ENCODE assay signal across 8 cellular contexts in genomic region chr7:44846816-44847508, GRCh38. TPM values are rescaled to one million over a fixed set of nuclear protein-coding genes. Genes with fewer than 3 reads are reported as not detected.
A peak's percentile ranks its signal among the peaks of the same experiment; 100 is the strongest.
DNase-seq lines count a peak whose midpoint lies in the region; ATAC-seq and TF ChIP-seq lines count a peak whose summit lies in the region.

No MANE protein-coding gene starts in this region.

- H3K4me3 ChIP-seq in GM12865 (ENCODE audit: low read depth, low read length), result peak overlapping the region; percentile 82
- H3K4me3 ChIP-seq in NT2/D1 (ENCODE audit: insufficient read length, low read depth), result peak overlapping the region; percentile 93
- peak overlapping the region; percentile 62 for H3K4me3 ChIP-seq in effector memory CD4-positive, alpha-beta T cell (ENCODE audit: insufficient read depth, low read depth, low read length, poor library complexity, severe bottlenecking)
- peak overlapping the region; percentile 97 for H3K4me3 ChIP-seq in osteoblast (ENCODE audit: insufficient read depth, low read length)

- peak overlapping the region; percentile 98 for H2AFZ ChIP-seq in osteoblast (ENCODE audit: low read length)

- H3K36me3 ChIP-seq in NT2/D1 (ENCODE audit: insufficient read depth, insufficient read length, low read length) (peaks cover 10% of the 10 kb centered on the region), osteoblast (ENCODE audit: insufficient read depth, low read length) (no peaks in the 10 kb centered on the region)
- H3K36me3 ChIP-seq in effector memory CD4-positive, alpha-beta T cell (ENCODE audit: control insufficient read depth, insufficient read depth, low read length), result no peaks in the 10 kb centered on the region

- peak overlapping the region; percentile 92 for H3K4me2 ChIP-seq in osteoblast (ENCODE audit: insufficient read depth, low read length)

- H3K9ac ChIP-seq in NT2/D1 (ENCODE audit: insufficient read length, low read depth), result peak overlapping the region; percentile 93

- ATAC-seq in HG03460 (IDR thresholded peaks at IDR 0.05; ENCODE audit: unreplicated experiment), result no peak

- peaks cover 7% of the 10 kb centered on the region for H4K20me1 ChIP-seq in osteoblast (ENCODE audit: insufficient read depth, low read length)

- H3K79me2 ChIP-seq in osteoblast (ENCODE audit: insufficient read depth, low read length), result peaks cover 52% of the 10 kb centered on the region

- no peak for TF ChIP-seq CTCF in GM12865 (IDR thresholded peaks at IDR 0.05; ENCODE audit: insufficient read depth, low read depth, low read length, missing control alignments)
- TF ChIP-seq CTCF in osteoblast (IDR thresholded peaks at IDR 0.05; ENCODE audit: extremely low read depth, low read depth, low read length), result no peak

- no peaks in the 10 kb centered on the region for H3K4me1 ChIP-seq in NT2/D1 (ENCODE audit: insufficient read depth, insufficient read length)
- peaks cover 3% of the 10 kb centered on the region for H3K4me1 ChIP-seq in effector memory CD4-positive, alpha-beta T cell (ENCODE audit: control insufficient read depth, insufficient read depth, low read length, poor library complexity, severe bottlenecking)
- H3K4me1 ChIP-seq in osteoblast (ENCODE audit: insufficient read depth, low read length), result peaks cover 22% of the 10 kb centered on the region

- H3K27me3 ChIP-seq in NT2/D1 (ENCODE audit: insufficient read depth, insufficient read length) (no peaks in the 10 kb centered on the region), osteoblast (ENCODE audit: insufficient read depth, low read length) (no peaks in the 10 kb centered on the region)
- no peaks in the 10 kb centered on the region for H3K27me3 ChIP-seq in effector memory CD4-positive, alpha-beta T cell (replicated peaks; ENCODE audit: control insufficient read depth, insufficient read depth, low read length, poor library complexity, severe bottlenecking)

- DNase-seq in GM12865 (ENCODE audit: low read depth) (no peak), NT2/D1 (ENCODE audit: low read depth, low spot score) (no peak), osteoblast (ENCODE audit: insufficient read length, low spot score, missing footprints) (peak; percentile 63), NCI-H526 treated with DMSO at 0.1 percent for 48 hours (lab: John Stamatoyannopoulos, UW) (no peak), HuH-7 (ENCODE audit: low spot score) (no peak), anterior cingulate cortex (lab: John Stamatoyannopoulos, UW) (no peak)
- DNase-seq in effector memory CD4-positive, alpha-beta T cell, result no peak

- no peaks in the 10 kb centered on the region for H3K9me3 ChIP-seq in NT2/D1 (ENCODE audit: insufficient read depth, low read length)
- no peaks in the 10 kb centered on the region for H3K9me3 ChIP-seq in effector memory CD4-positive, alpha-beta T cell (ENCODE audit: control insufficient read depth, low read length)
- H3K9me3 ChIP-seq in osteoblast (ENCODE audit: low read depth, low read length), result no peaks in the 10 kb centered on the region

- peak overlapping the region; percentile 96 for H3K27ac ChIP-seq in effector memory CD4-positive, alpha-beta T cell (ENCODE audit: insufficient read depth, low read length, poor library complexity, severe bottlenecking)
- peak overlapping the region; percentile 95 for H3K27ac ChIP-seq in osteoblast (ENCODE audit: low read depth, low read length)

RNA-seq across cellular contexts. Expression of gene H2AZ2, which starts 0.9 kb away (rescaled TPM):
- 93.7 and 98.1 TPM in 2 replicates for total RNA-seq in osteoblast

RNA-seq across cellular contexts. Expression of gene PURB, which starts 38.4 kb away (rescaled TPM):
- 22.7 and 22.8 TPM in 2 replicates for total RNA-seq in osteoblast

RNA-seq across cellular contexts. Expression of gene PPIA, which starts 50.5 kb away (rescaled TPM):
- 1,505 and 1,612 TPM in 2 replicates for total RNA-seq in osteoblast
